3 cellular contexts compared by ENCODE assay signal in genomic region chr1:161589365-161589764, GRCh38. TPM values are rescaled to one million over a fixed set of nuclear protein-coding genes. Genes with fewer than 3 reads are reported as not detected.
"Had no signal": no experiment of that assay in that cellular context is flagged by ENCODE, and none has a peak within 500 bp of the region (broad histone marks: within the 10 kb centered on the region; RNA-seq: fewer than 3 reads in every experiment).

No MANE protein-coding gene starts in this region.

RNA-seq across cellular contexts. Expression of gene FCGR3A, which starts 39.7 kb away (rescaled TPM):
- total RNA-seq: dermis blood vessel endothelial cell, glomerular endothelial cell, lung microvascular endothelial cell had no signal

RNA-seq across cellular contexts. Expression of gene FCGR3B, which starts 41.6 kb away (rescaled TPM):
- total RNA-seq: dermis blood vessel endothelial cell, glomerular endothelial cell, lung microvascular endothelial cell had no signal
